ENCODE assay signal across 9 cellular contexts in genomic region chr11:65489061-65489705, GRCh38. TPM values are rescaled to one million over a fixed set of nuclear protein-coding genes. Genes with fewer than 3 reads are reported as not detected.
DNase-seq lines count a peak whose midpoint lies in the region; ATAC-seq and TF ChIP-seq lines count a peak whose summit lies in the region.
"Had no signal": no experiment of that assay in that cellular context is flagged by ENCODE, and none has a peak within 500 bp of the region (broad histone marks: within the 10 kb centered on the region; RNA-seq: fewer than 3 reads in every experiment).

No MANE protein-coding gene starts in this region.

- no peaks in the 10 kb centered on the region for H3K36me3 Mint-ChIP-seq in osteocyte (ENCODE audit: unreplicated experiment)

- ATAC-seq in HG03571 (IDR thresholded peaks at IDR 0.05; ENCODE audit: unreplicated experiment) = no peak
- ATAC-seq: effector memory CD8-positive, alpha-beta T cell had no signal

- DNase-seq in AG10803 (ENCODE audit: low read depth) (peak; percentile 96), SK-N-DZ (ENCODE audit: low spot score) (peak; percentile 75), foreskin melanocyte (peak; percentile 78), osteocyte (ENCODE audit: extremely low spot score, unreplicated experiment) (peak; percentile 94), NCI-H2107 (lab: John Stamatoyannopoulos, UW) (no peak), NCI-H774 (lab: John Stamatoyannopoulos, UW) (no peak), NCI-H2029 treated with DMSO at 0.1 percent for 48 hours (lab: John Stamatoyannopoulos, UW) (no peak)
- DNase-seq: effector memory CD8-positive, alpha-beta T cell had no signal

- 0 out of 2 replicates have a peak overlapping the region, but pooled peaks have one; percentile 0 for H3K4me3 ChIP-seq in AG10803 (ENCODE audit: low read length)

- peaks cover 91% of the 10 kb centered on the region for H3K4me1 Mint-ChIP-seq in osteocyte (ENCODE audit: unreplicated experiment)

- no peaks in the 10 kb centered on the region for H3K27me3 Mint-ChIP-seq in osteocyte (ENCODE audit: unreplicated experiment)
- H3K27me3 Mint-ChIP-seq: effector memory CD8-positive, alpha-beta T cell had no signal

- no peaks in the 10 kb centered on the region for H3K9me3 Mint-ChIP-seq in osteocyte (ENCODE audit: unreplicated experiment)
- H3K9me3 Mint-ChIP-seq: effector memory CD8-positive, alpha-beta T cell had no signal

- TF ChIP-seq CTCF in AG10803 (conservative IDR thresholded peaks at IDR 0.05; ENCODE audit: low read length) (no peak), osteocyte (IDR thresholded peaks at IDR 0.05) (no peak)

- no peak overlapping the region for H3K27ac Mint-ChIP-seq in osteocyte (ENCODE audit: unreplicated experiment)
- H3K27ac Mint-ChIP-seq: effector memory CD8-positive, alpha-beta T cell had no signal

- H3K4me3 Mint-ChIP-seq in osteocyte (ENCODE audit: unreplicated experiment) = peak overlapping the region; percentile 63
- H3K4me3 Mint-ChIP-seq: effector memory CD8-positive, alpha-beta T cell had no signal

RNA-seq across cellular contexts. Expression of gene MALAT1, which starts 9.7 kb away (rescaled TPM):
- 15.5 and 29.5 TPM in 2 replicates for polyA plus RNA-seq in SK-N-DZ (2014; cell fraction: cytosol; rRNA removed)
- 347 and 1,650 TPM in 2 replicates for polyA plus RNA-seq in SK-N-DZ (2014; cell fraction: nucleus; rRNA removed)
- total RNA-seq in osteocyte = 11,843 and 16,538 TPM in 2 replicates

RNA-seq across cellular contexts. Expression of gene SCYL1, which starts 35.7 kb away (rescaled TPM):
- 32.7 and 42.1 TPM in 2 replicates for polyA plus RNA-seq in SK-N-DZ (2014; cell fraction: cytosol; rRNA removed)
- polyA plus RNA-seq in SK-N-DZ (2014; cell fraction: nucleus; rRNA removed) = 92.4 and 96.0 TPM in 2 replicates
- total RNA-seq in osteocyte = 103 and 104 TPM in 2 replicates

Comparison
In these comparisons a context has a peak if more than half of its experiments do, and no peak if none do; other contexts are left out.
1. DNase-seq: peak in AG10803 (single experiment), SK-N-DZ (single experiment), foreskin melanocyte (single experiment) and osteocyte (single experiment); none in NCI-H2107 (single experiment), NCI-H774 (single experiment) and NCI-H2029 treated with DMSO at 0.1 percent for 48 hours (single experiment).